Comparison of ENCODE assay signal across 23 cellular contexts in the genomic region with DNA sequence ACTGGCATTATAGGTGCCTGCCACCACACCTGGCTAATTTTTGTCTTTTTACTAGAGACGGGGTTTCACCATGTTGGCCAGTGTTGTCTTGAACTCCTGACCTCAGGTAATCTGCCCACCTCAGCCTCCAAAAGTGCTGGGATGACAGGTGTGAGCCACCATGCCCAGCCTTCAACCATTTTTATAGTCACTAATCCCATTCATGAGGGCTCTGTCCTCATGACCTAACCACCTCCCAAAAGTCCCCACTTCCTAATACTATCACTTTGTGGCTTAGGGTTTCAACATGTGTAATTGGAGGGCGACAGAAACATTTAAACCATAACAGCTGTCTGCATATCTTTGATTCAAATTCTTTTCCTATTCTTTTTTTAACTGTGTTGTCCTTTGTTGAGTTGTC.
"Had no signal": no experiment of that assay in that cellular context is flagged by ENCODE, and none has a peak within 500 bp of the region (broad histone marks: within the 10 kb centered on the region; RNA-seq: fewer than 3 reads in every experiment).

No MANE protein-coding gene starts in this region.

- DNase-seq: naive thymus-derived CD4-positive, alpha-beta T cell; natural killer cell; occipital lobe; ovary; posterior cingulate gyrus; psoas muscle; right cardiac atrium; right lobe of liver; sigmoid colon; spleen; stimulated activated CD4-positive, alpha-beta T cell treated with anti-CD3 and anti-CD28 coated beads, Interleukin-12 subunit alpha, Interleukin-12 subunit beta, amount 100 ng/mL, for 4 hours; stimulated activated CD4-positive, alpha-beta T cell treated with anti-CD3 and anti-CD28 coated beads, Interleukin-1b, Interleukin-23, amount 100 ng/mL, for 48 hours; stimulated activated CD4-positive, alpha-beta T cell treated with anti-CD3 and anti-CD28 coated beads, Interleukin-4, amount 100 ng/mL, for 1 hour; stimulated activated CD4-positive, alpha-beta T cell treated with anti-CD3 and anti-CD28 coated beads, Interleukin-4, amount 100 ng/mL, for 4 hours; stimulated activated CD8-positive, alpha-beta memory T cell treated with anti-CD3 and anti-CD28 coated beads, Interleukin-4, amount 100 ng/mL, for 48 hours; stimulated activated naive CD4-positive, alpha-beta T cell; substantia nigra; testis; tibial artery; transverse colon; upper lobe of right lung; uterus had no signal

- ATAC-seq: naive thymus-derived CD4-positive, alpha-beta T cell; natural killer cell; psoas muscle; right cardiac atrium; right lobe of liver; stimulated activated memory B cell treated with anti-CD40 and anti-IgM and Interleukin-4, amounts not matched to agents 10 μg/mL and 1 μg/mL and 100 μg/mL, for 72 hours; upper lobe of right lung had no signal
